In genomic region chr9:105313238-105313637, GRCh38 we compare ENCODE assay signal across 20 cellular contexts.
DNase-seq lines count a peak whose midpoint lies in the region; ATAC-seq and TF ChIP-seq lines count a peak whose summit lies in the region.
"Had no signal": no experiment of that assay in that cellular context is flagged by ENCODE, and none has a peak within 500 bp of the region (broad histone marks: within the 10 kb centered on the region; RNA-seq: fewer than 3 reads in every experiment).

No MANE protein-coding gene starts in this region.

- no peak overlapping the region for H3K4me3 Mint-ChIP-seq in nephron progenitor cell
- H3K4me3 Mint-ChIP-seq: activated CD4-positive, alpha-beta memory T cell treated with anti-CD3 and anti-CD28 coated beads for 36 hours; activated naive CD8-positive, alpha-beta T cell treated with anti-CD3 and anti-CD28 coated beads, Interleukin-2, amount 10 ng/mL, durations not matched to agents 7 days and 5 days; activated T-cell treated with anti-CD3 and anti-CD28 coated beads, Interleukin-2, amount 50 U/mL, for 72 hours; CD4-positive, alpha-beta T cell; memory B cell; stimulated activated naive CD8-positive, alpha-beta T cell treated with anti-CD3 and anti-CD28 coated beads, Interleukin-15, amount 100 ng/mL, for 72 hours had no signal

- no peak for TF ChIP-seq CTCF in nephron progenitor cell (IDR thresholded peaks at IDR 0.05)

- ATAC-seq in GM18499 (IDR thresholded peaks at IDR 0.05; ENCODE audit: insufficient read depth, unreplicated experiment) (peak; percentile 54), GM21447 (IDR thresholded peaks at IDR 0.05; ENCODE audit: unreplicated experiment) (peak; percentile 53), HG03280 (IDR thresholded peaks at IDR 0.05; ENCODE audit: unreplicated experiment) (peak; percentile 84)
- ATAC-seq: activated T-cell treated with anti-CD3 and anti-CD28 coated beads, Interleukin-2, amount 50 U/mL, for 72 hours; SK-N-SH treated with all-trans-retinoic acid at 6 μM for 48 hours; stimulated activated naive CD8-positive, alpha-beta T cell treated with anti-CD3 and anti-CD28 coated beads, Interleukin-15, amount 100 ng/mL, for 72 hours had no signal

- no peaks in the 10 kb centered on the region for H3K9me3 Mint-ChIP-seq in nephron progenitor cell
- H3K9me3 Mint-ChIP-seq: activated CD4-positive, alpha-beta memory T cell treated with anti-CD3 and anti-CD28 coated beads for 36 hours; activated naive CD8-positive, alpha-beta T cell treated with anti-CD3 and anti-CD28 coated beads, Interleukin-2, amount 10 ng/mL, durations not matched to agents 7 days and 5 days; activated T-cell treated with anti-CD3 and anti-CD28 coated beads, Interleukin-2, amount 50 U/mL, for 72 hours; CD4-positive, alpha-beta T cell; memory B cell; stimulated activated naive CD8-positive, alpha-beta T cell treated with anti-CD3 and anti-CD28 coated beads, Interleukin-15, amount 100 ng/mL, for 72 hours had no signal

- peaks cover 9% of the 10 kb centered on the region for H3K4me1 Mint-ChIP-seq in nephron progenitor cell
- H3K4me1 Mint-ChIP-seq: activated naive CD8-positive, alpha-beta T cell treated with anti-CD3 and anti-CD28 coated beads, Interleukin-2, amount 10 ng/mL, durations not matched to agents 7 days and 5 days; stimulated activated naive CD8-positive, alpha-beta T cell treated with anti-CD3 and anti-CD28 coated beads, Interleukin-15, amount 100 ng/mL, for 72 hours had no signal

- no peaks in the 10 kb centered on the region for H3K27me3 Mint-ChIP-seq in nephron progenitor cell (ENCODE audit: low read depth, poor library complexity)
- H3K27me3 Mint-ChIP-seq: activated CD4-positive, alpha-beta memory T cell treated with anti-CD3 and anti-CD28 coated beads for 36 hours; CD4-positive, alpha-beta T cell; memory B cell; stimulated activated naive CD8-positive, alpha-beta T cell treated with anti-CD3 and anti-CD28 coated beads, Interleukin-15, amount 100 ng/mL, for 72 hours had no signal

- DNase-seq in RPMI7951 (ENCODE audit: low read depth) (peak; percentile 19), nephron progenitor cell (no peak), GOT3 (lab: John Stamatoyannopoulos, UW) (no peak), SW480 (ENCODE audit: low spot score) (no peak)
- DNase-seq in activated T-cell treated with anti-CD3 and anti-CD28 coated beads, Interleukin-2, amount 50 U/mL, for 1 hour = no peak
- DNase-seq: ACHN; activated CD4-positive, alpha-beta memory T cell treated with anti-CD3 and anti-CD28 coated beads for 36 hours; activated naive CD8-positive, alpha-beta T cell treated with anti-CD3 and anti-CD28 coated beads, Interleukin-2, amount 10 ng/mL, durations not matched to agents 7 days and 5 days; activated T-cell treated with anti-CD3 and anti-CD28 coated beads, Interleukin-2, amount 50 U/mL, for 72 hours; CD4-positive, alpha-beta T cell; DMS79 treated with DMSO at 0.1 percent for 48 hours; effector CD8-positive, alpha-beta T cell; MM.1S; NCI-H510A treated with DMSO at 0.1 percent for 48 hours; stimulated activated naive CD8-positive, alpha-beta T cell treated with anti-CD3 and anti-CD28 coated beads, Interleukin-15, amount 100 ng/mL, for 72 hours had no signal

- no peak overlapping the region for H3K27ac Mint-ChIP-seq in nephron progenitor cell
- H3K27ac Mint-ChIP-seq: activated CD4-positive, alpha-beta memory T cell treated with anti-CD3 and anti-CD28 coated beads for 36 hours; activated naive CD8-positive, alpha-beta T cell treated with anti-CD3 and anti-CD28 coated beads, Interleukin-2, amount 10 ng/mL, durations not matched to agents 7 days and 5 days; activated T-cell treated with anti-CD3 and anti-CD28 coated beads, Interleukin-2, amount 50 U/mL, for 72 hours; CD4-positive, alpha-beta T cell; memory B cell; stimulated activated naive CD8-positive, alpha-beta T cell treated with anti-CD3 and anti-CD28 coated beads, Interleukin-15, amount 100 ng/mL, for 72 hours had no signal

- H3K36me3 Mint-ChIP-seq in nephron progenitor cell (ENCODE audit: low read depth) = peaks cover 48% of the 10 kb centered on the region
